36 cellular contexts compared by ENCODE assay signal in the genomic region with DNA sequence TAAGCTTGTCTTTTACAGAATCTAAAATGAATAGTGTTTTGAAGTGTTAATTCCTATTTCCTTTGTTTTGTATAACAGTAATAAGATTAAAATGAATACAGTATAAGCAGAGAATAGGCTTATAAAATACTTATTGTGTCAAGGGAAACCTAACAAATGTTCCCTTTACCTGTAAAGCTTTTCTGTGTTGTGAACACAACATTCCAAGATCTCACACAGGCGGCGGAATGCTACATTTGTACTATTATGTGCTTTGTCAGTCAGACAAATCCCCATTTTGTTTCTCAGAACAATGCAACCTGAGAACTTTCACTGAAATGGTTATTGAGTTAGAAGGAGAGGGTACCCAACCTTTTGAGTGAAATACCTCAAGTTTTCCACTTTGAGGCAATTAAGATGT.
"Had no signal": no experiment of that assay in that cellular context is flagged by ENCODE, and none has a peak within 500 bp of the region (broad histone marks: within the 10 kb centered on the region; RNA-seq: fewer than 3 reads in every experiment).

No MANE protein-coding gene starts in this region.

- H3K36me3 ChIP-seq: ascending aorta, cardiac muscle cell had no signal

- DNase-seq: activated CD4-positive, alpha-beta memory T cell treated with anti-CD3 and anti-CD28 coated beads, Interleukin-2, amount 10 ng/mL, durations not matched to agents 7 days and 5 days; activated CD4-positive, alpha-beta T cell treated with anti-CD3 and anti-CD28 coated beads for 1 hour; activated CD4-positive, alpha-beta T cell treated with anti-CD3 and anti-CD28 coated beads for 36 hours; activated CD4-positive, alpha-beta T cell treated with anti-CD3 and anti-CD28 coated beads for 48 hours; activated CD4-positive, alpha-beta T cell treated with anti-CD3 and anti-CD28 coated beads, Interleukin-2, amount 10 ng/mL, durations not matched to agents 7 days and 5 days; activated CD4-positive, alpha-beta T cell treated with anti-CD3 and anti-CD28 coated beads, Interleukin-2, amount 50 U/mL, for 48 hours; activated CD4-positive, CD25-positive, alpha-beta regulatory T cell; activated CD8-positive, alpha-beta memory T cell treated with anti-CD3 and anti-CD28 coated beads for 24 hours; activated CD8-positive, alpha-beta memory T cell treated with anti-CD3 and anti-CD28 coated beads, Interleukin-2, amount 10 ng/mL, durations not matched to agents 7 days and 5 days; activated CD8-positive, alpha-beta memory T cell treated with anti-CD3 and anti-CD28 coated beads, Interleukin-2, amount 50 U/mL, for 48 hours; activated CD8-positive, alpha-beta T cell treated with anti-CD3 and anti-CD28 coated beads, Interleukin-2, amount 10 ng/mL, durations not matched to agents 7 days and 5 days; activated effector memory CD4-positive, alpha-beta T cell treated with Interleukin-2 at 50 U/mL for 16 hours; activated gamma-delta T cell; activated naive CD4-positive, alpha-beta T cell treated with anti-CD3 and anti-CD28 coated beads, Interleukin-2, amount 10 ng/mL, durations not matched to agents 7 days and 5 days; activated naive CD4-positive, alpha-beta T cell treated with Interleukin-2 at 50 U/mL for 16 hours; activated naive CD8-positive, alpha-beta T cell treated with anti-CD3 and anti-CD28 coated beads, Interleukin-2, amount 10 ng/mL, durations not matched to agents 7 days and 5 days; activated naive CD8-positive, alpha-beta T cell treated with anti-CD3 and anti-CD28 coated beads, Interleukin-2, amount 50 U/mL, for 24 hours; activated T-cell treated with anti-CD3 and anti-CD28 coated beads, Interleukin-2, amount 50 U/mL, for 24 hours; activated T-cell treated with anti-CD3 and anti-CD28 coated beads, Interleukin-2, amount 50 U/mL, for 48 hours; amygdala; anterior cingulate cortex; caudate nucleus; cerebellar nuclear complex; T-helper 2 cell; T-helper 9 cell had no signal

- H3K9me3 ChIP-seq: ascending aorta had no signal

- H3K27me3 ChIP-seq: ascending aorta, cardiac muscle cell had no signal

- H3K4me1 ChIP-seq: ascending aorta had no signal

- H3K4me3 ChIP-seq: ascending aorta, cardiac muscle cell had no signal

- H3K27ac ChIP-seq: ascending aorta, cardiac muscle cell, VCaP had no signal

- H3K4me1 Mint-ChIP-seq: activated CD4-positive, alpha-beta memory T cell treated with anti-CD3 and anti-CD28 coated beads, Interleukin-2, amount 10 ng/mL, durations not matched to agents 7 days and 5 days; activated CD4-positive, alpha-beta T cell treated with anti-CD3 and anti-CD28 coated beads for 36 hours; activated CD4-positive, alpha-beta T cell treated with anti-CD3 and anti-CD28 coated beads, Interleukin-2, amount 10 ng/mL, durations not matched to agents 7 days and 5 days; activated CD8-positive, alpha-beta memory T cell treated with anti-CD3 and anti-CD28 coated beads, Interleukin-2, amount 10 ng/mL, durations not matched to agents 7 days and 5 days; activated naive CD4-positive, alpha-beta T cell treated with anti-CD3 and anti-CD28 coated beads, Interleukin-2, amount 10 ng/mL, durations not matched to agents 7 days and 5 days; activated naive CD4-positive, alpha-beta T cell treated with anti-CD3 and anti-CD28 coated beads, Interleukin-2, amount 50 U/mL, for 24 hours; activated naive CD8-positive, alpha-beta T cell treated with anti-CD3 and anti-CD28 coated beads, Interleukin-2, amount 10 ng/mL, durations not matched to agents 7 days and 5 days; activated naive CD8-positive, alpha-beta T cell treated with anti-CD3 and anti-CD28 coated beads, Interleukin-2, amount 50 U/mL, for 24 hours; central memory CD8-positive, alpha-beta T cell had no signal

- H3K27me3 Mint-ChIP-seq: activated CD4-positive, alpha-beta memory T cell treated with anti-CD3 and anti-CD28 coated beads, Interleukin-2, amount 10 ng/mL, durations not matched to agents 7 days and 5 days; activated CD4-positive, alpha-beta T cell treated with anti-CD3 and anti-CD28 coated beads for 36 hours; activated CD4-positive, alpha-beta T cell treated with anti-CD3 and anti-CD28 coated beads, Interleukin-2, amount 10 ng/mL, durations not matched to agents 7 days and 5 days; activated CD8-positive, alpha-beta memory T cell treated with anti-CD3 and anti-CD28 coated beads, Interleukin-2, amount 10 ng/mL, durations not matched to agents 7 days and 5 days; activated naive CD4-positive, alpha-beta T cell treated with anti-CD3 and anti-CD28 coated beads, Interleukin-2, amount 10 ng/mL, durations not matched to agents 7 days and 5 days; activated naive CD4-positive, alpha-beta T cell treated with anti-CD3 and anti-CD28 coated beads, Interleukin-2, amount 50 U/mL, for 24 hours; activated naive CD8-positive, alpha-beta T cell; activated naive CD8-positive, alpha-beta T cell treated with anti-CD3 and anti-CD28 coated beads, Interleukin-2, amount 10 ng/mL, durations not matched to agents 7 days and 5 days; activated naive CD8-positive, alpha-beta T cell treated with anti-CD3 and anti-CD28 coated beads, Interleukin-2, amount 50 U/mL, for 24 hours; activated T-cell treated with anti-CD3 and anti-CD28 coated beads, Interleukin-2, amount 50 U/mL, for 24 hours; central memory CD8-positive, alpha-beta T cell had no signal

- ATAC-seq: activated CD4-positive, alpha-beta T cell treated with anti-CD3 and anti-CD28 coated beads for 36 hours; activated CD4-positive, CD25-positive, alpha-beta regulatory T cell treated with anti-CD3 and anti-CD28 coated beads, Interleukin-2, amount 50 U/mL, for 24 hours; activated CD8-positive, alpha-beta memory T cell treated with anti-CD3 and anti-CD28 coated beads, Interleukin-2, amount 10 ng/mL, durations not matched to agents 7 days and 5 days; activated CD8-positive, alpha-beta T cell treated with anti-CD3 and anti-CD28 coated beads, Interleukin-2, amount 10 ng/mL, durations not matched to agents 7 days and 5 days; activated naive CD8-positive, alpha-beta T cell treated with anti-CD3 and anti-CD28 coated beads, Interleukin-2, amount 50 U/mL, for 24 hours had no signal

- H3K27ac Mint-ChIP-seq: activated CD4-positive, alpha-beta memory T cell treated with anti-CD3 and anti-CD28 coated beads, Interleukin-2, amount 10 ng/mL, durations not matched to agents 7 days and 5 days; activated CD4-positive, alpha-beta T cell treated with anti-CD3 and anti-CD28 coated beads for 36 hours; activated CD4-positive, alpha-beta T cell treated with anti-CD3 and anti-CD28 coated beads, Interleukin-2, amount 10 ng/mL, durations not matched to agents 7 days and 5 days; activated CD8-positive, alpha-beta memory T cell treated with anti-CD3 and anti-CD28 coated beads, Interleukin-2, amount 10 ng/mL, durations not matched to agents 7 days and 5 days; activated CD8-positive, alpha-beta T cell treated with anti-CD3 and anti-CD28 coated beads, Interleukin-2, amount 10 ng/mL, durations not matched to agents 7 days and 5 days; activated naive CD4-positive, alpha-beta T cell treated with anti-CD3 and anti-CD28 coated beads, Interleukin-2, amount 10 ng/mL, durations not matched to agents 7 days and 5 days; activated naive CD4-positive, alpha-beta T cell treated with anti-CD3 and anti-CD28 coated beads, Interleukin-2, amount 50 U/mL, for 24 hours; activated naive CD8-positive, alpha-beta T cell; activated naive CD8-positive, alpha-beta T cell treated with anti-CD3 and anti-CD28 coated beads, Interleukin-2, amount 10 ng/mL, durations not matched to agents 7 days and 5 days; activated naive CD8-positive, alpha-beta T cell treated with anti-CD3 and anti-CD28 coated beads, Interleukin-2, amount 50 U/mL, for 24 hours; activated T-cell treated with anti-CD3 and anti-CD28 coated beads, Interleukin-2, amount 50 U/mL, for 24 hours; activated T-helper 2 cell treated with anti-CD3 and anti-CD28 coated beads, Interferon-gamma antibody, Interleukin-2, Interleukin-4, amounts not matched to agents 10 μg/mL and 5 μg/mL and 100 μg/mL, durations not matched to agents 14 hours and 24 hours and 36 hours; brain; T-helper 1 cell treated with Interleukin-12 subunit alpha and Interleukin-12 subunit beta and Interleukin-4 antibody, amounts not matched to agents 30 μg/mL and 1 μg/mL, for 36 hours; T-helper 2 cell treated with Interferon-gamma antibody and Interleukin-4, amounts not matched to agents 5 μg/mL and 100 μg/mL, for 36 hours had no signal

- H3K36me3 Mint-ChIP-seq: activated CD8-positive, alpha-beta memory T cell treated with anti-CD3 and anti-CD28 coated beads, Interleukin-2, amount 10 ng/mL, durations not matched to agents 7 days and 5 days; activated naive CD4-positive, alpha-beta T cell treated with anti-CD3 and anti-CD28 coated beads, Interleukin-2, amount 10 ng/mL, durations not matched to agents 7 days and 5 days; activated naive CD4-positive, alpha-beta T cell treated with anti-CD3 and anti-CD28 coated beads, Interleukin-2, amount 50 U/mL, for 24 hours; activated naive CD8-positive, alpha-beta T cell; activated naive CD8-positive, alpha-beta T cell treated with anti-CD3 and anti-CD28 coated beads, Interleukin-2, amount 10 ng/mL, durations not matched to agents 7 days and 5 days; brain had no signal

- H3K4me3 Mint-ChIP-seq: activated CD4-positive, alpha-beta memory T cell treated with anti-CD3 and anti-CD28 coated beads, Interleukin-2, amount 10 ng/mL, durations not matched to agents 7 days and 5 days; activated CD4-positive, alpha-beta T cell treated with anti-CD3 and anti-CD28 coated beads for 36 hours; activated CD4-positive, alpha-beta T cell treated with anti-CD3 and anti-CD28 coated beads, Interleukin-2, amount 10 ng/mL, durations not matched to agents 7 days and 5 days; activated CD8-positive, alpha-beta memory T cell treated with anti-CD3 and anti-CD28 coated beads, Interleukin-2, amount 10 ng/mL, durations not matched to agents 7 days and 5 days; activated CD8-positive, alpha-beta T cell treated with anti-CD3 and anti-CD28 coated beads, Interleukin-2, amount 10 ng/mL, durations not matched to agents 7 days and 5 days; activated naive CD4-positive, alpha-beta T cell treated with anti-CD3 and anti-CD28 coated beads, Interleukin-2, amount 10 ng/mL, durations not matched to agents 7 days and 5 days; activated naive CD4-positive, alpha-beta T cell treated with anti-CD3 and anti-CD28 coated beads, Interleukin-2, amount 50 U/mL, for 24 hours; activated naive CD8-positive, alpha-beta T cell; activated naive CD8-positive, alpha-beta T cell treated with anti-CD3 and anti-CD28 coated beads, Interleukin-2, amount 10 ng/mL, durations not matched to agents 7 days and 5 days; activated naive CD8-positive, alpha-beta T cell treated with anti-CD3 and anti-CD28 coated beads, Interleukin-2, amount 50 U/mL, for 24 hours; activated T-cell treated with anti-CD3 and anti-CD28 coated beads, Interleukin-2, amount 50 U/mL, for 24 hours; brain; central memory CD8-positive, alpha-beta T cell; T-helper 1 cell treated with Interleukin-12 subunit alpha and Interleukin-12 subunit beta and Interleukin-4 antibody, amounts not matched to agents 30 μg/mL and 1 μg/mL, for 36 hours; T-helper 2 cell treated with Interferon-gamma antibody and Interleukin-4, amounts not matched to agents 5 μg/mL and 100 μg/mL, for 36 hours had no signal
